30 cellular contexts compared by ENCODE assay signal in the genomic region with DNA sequence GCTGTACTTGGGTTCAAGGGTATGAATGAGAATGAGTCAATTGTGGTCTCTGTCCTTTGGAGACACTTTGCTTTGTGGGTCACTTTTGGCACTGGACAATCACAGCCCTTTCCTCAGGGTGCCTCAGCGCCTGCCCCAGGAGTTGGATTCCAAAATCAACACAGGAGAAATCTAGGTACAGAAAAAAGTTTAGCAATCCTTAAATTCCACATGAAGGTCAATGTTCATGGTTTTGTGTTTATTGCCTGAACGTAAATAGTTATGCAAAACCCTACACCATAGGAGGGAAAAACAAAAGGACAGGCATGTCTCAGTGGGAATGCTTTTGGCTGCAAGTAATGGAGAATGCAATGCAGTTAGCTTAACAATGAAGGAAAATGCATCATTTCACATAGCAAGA. TPM values are rescaled to one million over a fixed set of nuclear protein-coding genes. Genes with fewer than 3 reads are reported as not detected.
A peak's percentile ranks its signal among the peaks of the same experiment; 100 is the strongest.
DNase-seq lines count a peak whose midpoint lies in the region; ATAC-seq, FAIRE-seq and TF ChIP-seq lines count a peak whose summit lies in the region.
"Had no signal": no experiment of that assay in that cellular context is flagged by ENCODE, and none has a peak within 500 bp of the region (broad histone marks: within the 10 kb centered on the region; RNA-seq: fewer than 3 reads in every experiment).

No MANE protein-coding gene starts in this region.

- H3K9me3 Mint-ChIP-seq in activated CD8-positive, alpha-beta memory T cell treated with anti-CD3 and anti-CD28 coated beads, Interleukin-2, amount 10 ng/mL, durations not matched to agents 7 days and 5 days (ENCODE audit: low read depth), result no peaks in the 10 kb centered on the region
- H3K9me3 Mint-ChIP-seq in chondrocyte (ENCODE audit: low read depth), result no peaks in the 10 kb centered on the region
- H3K9me3 Mint-ChIP-seq in HFFc6, result no peaks in the 10 kb centered on the region

- in situ Hi-C loops in HepG2 (cut with HindIII; ENCODE audit: extremely low pct_ligation_motif_present, low pct_unique_long_range_greater_than_20kb), result no loop called here

- H3K27ac Mint-ChIP-seq in activated CD8-positive, alpha-beta memory T cell treated with anti-CD3 and anti-CD28 coated beads, Interleukin-2, amount 10 ng/mL, durations not matched to agents 7 days and 5 days, result no peak overlapping the region
- H3K27ac Mint-ChIP-seq in chondrocyte (ENCODE audit: unreplicated experiment), result no peak overlapping the region
- no peak overlapping the region for H3K27ac Mint-ChIP-seq in HFFc6
- H3K27ac Mint-ChIP-seq: CD8-positive, alpha-beta memory T cell had no signal

- H3K27me3 Mint-ChIP-seq in activated CD8-positive, alpha-beta memory T cell treated with anti-CD3 and anti-CD28 coated beads, Interleukin-2, amount 10 ng/mL, durations not matched to agents 7 days and 5 days, result peaks cover 58% of the 10 kb centered on the region
- H3K27me3 Mint-ChIP-seq in chondrocyte (ENCODE audit: low read depth), result peaks cover 47% of the 10 kb centered on the region
- peaks cover 51% of the 10 kb centered on the region for H3K27me3 Mint-ChIP-seq in HFFc6 (ENCODE audit: insufficient read depth)

- H4K20me1 ChIP-seq in HepG2 (ENCODE audit: insufficient read depth, low read length), result no peaks in the 10 kb centered on the region

- H3K36me3 ChIP-seq in HepG2 (replicated peaks in 1 of 2; ENCODE audit: control insufficient read depth in 1 of 2, insufficient read depth in 2 of 2, low read length in 2 of 2), result no peaks in the 10 kb centered on the region
- no peaks in the 10 kb centered on the region for H3K36me3 ChIP-seq in small intestine (ENCODE audit: control insufficient read depth in 2 of 2, insufficient read depth in 2 of 2, low read length in 2 of 2)
- H3K36me3 ChIP-seq: BE2C, HAP-1, SJSA1 had no signal

- DNase-seq in activated CD8-positive, alpha-beta memory T cell treated with anti-CD3 and anti-CD28 coated beads, Interleukin-2, amount 50 U/mL, for 48 hours, result peak; percentile 7
- DNase-seq in activated CD8-positive, alpha-beta memory T cell treated with anti-CD3 and anti-CD28 coated beads, Interleukin-2, amount 10 ng/mL, durations not matched to agents 7 days and 5 days, result no peak
- peak; percentile 2 for DNase-seq in chondrocyte (ENCODE audit: low spot score)
- peak; percentile 33 for DNase-seq in HepG2 (ENCODE audit: low spot score)
- DNase-seq in small intestine, result no peak
- no peak for DNase-seq in SIG-M5 (lab: John Stamatoyannopoulos, UW)
- no peak for DNase-seq in RKO (ENCODE audit: low spot score)
- DNase-seq in HFFc6, result no peak
- DNase-seq: BE2C; CD8-positive, alpha-beta memory T cell; DMS 273 treated with DMSO at 0.1 percent for 48 hours; DMS79; EL; GDM1; Kasumi-1; NCI-H1092 treated with DMSO at 0.1 percent for 48 hours; NCI-H1436; NCI-H187; NCI-H524; NCI-H748 treated with DMSO at 0.1 percent for 48 hours had no signal

- H3K4me3 Mint-ChIP-seq in activated CD8-positive, alpha-beta memory T cell treated with anti-CD3 and anti-CD28 coated beads, Interleukin-2, amount 10 ng/mL, durations not matched to agents 7 days and 5 days, result no peak overlapping the region
- no peak overlapping the region for H3K4me3 Mint-ChIP-seq in chondrocyte (ENCODE audit: unreplicated experiment)
- no peak overlapping the region for H3K4me3 Mint-ChIP-seq in HFFc6
- H3K4me3 Mint-ChIP-seq: CD14-positive monocyte; CD8-positive, alpha-beta memory T cell had no signal

- no peaks in the 10 kb centered on the region for H3K9me3 ChIP-seq in HepG2 (ENCODE audit: low read length)
- H3K9me3 ChIP-seq in small intestine (ENCODE audit: control insufficient read depth, low read depth), result no peaks in the 10 kb centered on the region
- H3K9me3 ChIP-seq: BE2C, HAP-1, SJSA1 had no signal

- no peaks in the 10 kb centered on the region for H3K79me2 ChIP-seq in HepG2 (ENCODE audit: insufficient read depth, low read length)

- H3K4me1 Mint-ChIP-seq in activated CD8-positive, alpha-beta memory T cell treated with anti-CD3 and anti-CD28 coated beads, Interleukin-2, amount 10 ng/mL, durations not matched to agents 7 days and 5 days, result no peaks in the 10 kb centered on the region
- H3K4me1 Mint-ChIP-seq in chondrocyte (ENCODE audit: low read depth) (no peaks in the 10 kb centered on the region), HFFc6 (ENCODE audit: low read depth) (peaks cover 8% of the 10 kb centered on the region; the same call in 1 of the 2 replicates)
- H3K4me1 Mint-ChIP-seq: CD8-positive, alpha-beta memory T cell had no signal

- TF ChIP-seq CTCF in chondrocyte (IDR thresholded peaks at IDR 0.05) (no peak), HepG2 (CRISPR knock-in tag; IDR thresholded peaks at IDR 0.05) (no peak), HFFc6 (IDR thresholded peaks at IDR 0.05) (no peak)

- TF ChIP-seq EP300 in HepG2 (IDR thresholded peaks at IDR 0.05; ENCODE audit: low read depth in 2 of 2, low read length in 2 of 2), result no peak
- TF ChIP-seq EP300 in HepG2 (CRISPR knock-in tag; IDR thresholded peaks at IDR 0.05; ENCODE audit: borderline replicate concordance), result no peak

- no peak overlapping the region for H2AFZ ChIP-seq in HepG2 (ENCODE audit: low read length)

- TF ChIP-seq RAD21 in HepG2 (CRISPR knock-in tag; IDR thresholded peaks at IDR 0.05), result no peak

- no peak for ATAC-seq in activated CD8-positive, alpha-beta memory T cell treated with anti-CD3 and anti-CD28 coated beads, Interleukin-2, amount 10 ng/mL, durations not matched to agents 7 days and 5 days
- no peak for ATAC-seq in HepG2
- ATAC-seq: K562 had no signal

- H3K4me2 ChIP-seq in HepG2 (ENCODE audit: low read depth, low read length), result no peak overlapping the region

- H3K27ac ChIP-seq in HepG2 (ENCODE audit: extremely low read length, insufficient read depth, low read length) (no peak overlapping the region), small intestine (ENCODE audit: low read depth in 1 of 2, low read length in 1 of 2) (no peak overlapping the region)
- H3K27ac ChIP-seq: 22Rv1, HL-60, SJSA1 had no signal

- intact Hi-C loops in HepG2 (cut with micrococcal nuclease; ENCODE audit: unreplicated experiment), result no loop called here

- no TSS peak for BruUV-seq in HepG2 (replicated peaks; lab: Mats Ljungman, UMichigan)

- TF ChIP-seq POLR2A in HepG2 (IDR thresholded peaks at IDR 0.05; ENCODE audit: insufficient read depth in 1 of 2, low read depth in 2 of 2, low read length in 2 of 2), result no peak

- H3K27me3 ChIP-seq in HepG2 (ENCODE audit: control insufficient read depth in 1 of 2, insufficient read depth in 2 of 2, low read length in 2 of 2) (peaks cover 0 to 21% of the 10 kb centered on the region in 2 experiments; a peak in 3 of 5 replicates), small intestine (ENCODE audit: control insufficient read depth in 2 of 2, insufficient read depth in 2 of 2, low read length in 2 of 2) (peaks cover under 1 to 1% of the 10 kb centered on the region in 2 donors)
- H3K27me3 ChIP-seq: BE2C had no signal

- H3K4me3 ChIP-seq in HepG2 (replicated peaks in 1 of 3; ENCODE audit: insufficient read depth in 1 of 3, low read depth in 2 of 3, low read length in 3 of 3) (no peak overlapping the region), small intestine (ENCODE audit: low read depth in 1 of 2, low read length in 2 of 2) (no peak overlapping the region)
- H3K4me3 ChIP-seq: HAP-1, K562, SJSA1 had no signal

- peaks cover 30% of the 10 kb centered on the region for H3K4me1 ChIP-seq in HepG2 (ENCODE audit: insufficient read depth, low read length)
- no peaks in the 10 kb centered on the region for H3K4me1 ChIP-seq in small intestine (ENCODE audit: control insufficient read depth in 2 of 2, insufficient read depth in 1 of 2, low read depth in 1 of 2, low read length in 1 of 2)
- H3K4me1 ChIP-seq: HAP-1 had no signal

- FAIRE-seq in HepG2 (lab: Jason Lieb, UNC) (no peak), small intestine (lab: Jason Lieb, UNC) (no peak)
- FAIRE-seq: GM12891, GM19239, K562, RCC 7860 had no signal

- CTCF ChIA-PET in activated CD8-positive, alpha-beta memory T cell treated with anti-CD3 and anti-CD28 coated beads, Interleukin-2, amount 10 ng/mL, durations not matched to agents 7 days and 5 days (lab: Charles Lee), result no interaction called here
- CTCF ChIA-PET in HepG2 (lab: Yijun Ruan, JAX; ENCODE audit: low intra/inter-chr PET ratio, low total read pairs), result no interaction called here

- POLR2A ChIA-PET in HepG2 (lab: Yijun Ruan, JAX), result no interaction called here

- WGBS in HepG2 (ENCODE audit: low lambda C conversion rate), result 0% methylated on average over 2 of the region's 2 CpGs
- WGBS in small intestine, 3 donors, result 44 to 74% (median 50%) methylated on average over 2 of the region's 2 CpGs

- no peak overlapping the region for H3K9ac ChIP-seq in HepG2 (ENCODE audit: insufficient read depth, low read depth, low read length)

- no peaks in the 10 kb centered on the region for H3K36me3 Mint-ChIP-seq in activated CD8-positive, alpha-beta memory T cell treated with anti-CD3 and anti-CD28 coated beads, Interleukin-2, amount 10 ng/mL, durations not matched to agents 7 days and 5 days
- H3K36me3 Mint-ChIP-seq in chondrocyte (ENCODE audit: low read depth) (no peaks in the 10 kb centered on the region), HFFc6 (ENCODE audit: low read depth) (no peaks in the 10 kb centered on the region)
- H3K36me3 Mint-ChIP-seq: CD14-positive monocyte; CD8-positive, alpha-beta memory T cell had no signal

RNA-seq across cellular contexts. Expression of gene HMCN2, which starts 6.6 kb away (rescaled TPM):
- total RNA-seq in activated CD8-positive, alpha-beta memory T cell treated with anti-CD3 and anti-CD28 coated beads, Interleukin-2, amount 10 ng/mL, durations not matched to agents 7 days and 5 days, result not detected
- 0.05 to 0.36 TPM (median 0.10 TPM) in 3 replicates for total RNA-seq in chondrocyte
- total RNA-seq in HepG2 (2016; rRNA removed; fragmentation: Illumina TruSeq; extraction: Trizol), result 0.09 TPM in 1 of 2 replicates, not detected in the other
- 0.09 TPM in 1 of 2 replicates, not detected in the other for total RNA-seq in HepG2 (2016; cell fraction: cytosol; rRNA removed; fragmentation: Illumina TruSeq; extraction: Trizol; ENCODE audit: low read depth)
- 0.02 TPM in 1 of 2 replicates, not detected in the other for total RNA-seq in HepG2 (2016; cell fraction: insoluble cytoplasmic fraction; rRNA removed; fragmentation: Illumina TruSeq; extraction: Trizol)
- not detected in 2 replicates for total RNA-seq in HepG2 (2016; cell fraction: membrane; rRNA removed; fragmentation: Illumina TruSeq; extraction: Trizol)
- total RNA-seq in HepG2 (2016; cell fraction: nucleus; rRNA removed; fragmentation: Illumina TruSeq; extraction: Trizol), result not detected in 2 replicates
- polyA plus RNA-seq in HepG2 (2011; rRNA removed), result 0.09 TPM in 1 of 2 replicates, not detected in the other
- polyA plus RNA-seq in HepG2 (2011; cell fraction: cytosol; rRNA removed), result 0.01 TPM in 1 of 2 replicates, not detected in the other
- polyA plus RNA-seq in HepG2 (2011; cell fraction: nucleus; rRNA removed), result 0.06 and 0.14 TPM in 2 replicates
- polyA plus RNA-seq in HepG2 (2012), result not detected in 2 replicates
- not detected in 2 replicates for polyA plus RNA-seq in HepG2 (2016; cell fraction: cytosol; fragmentation: Illumina TruSeq; extraction: Trizol; ENCODE audit: low read depth)
- not detected in 2 replicates for polyA plus RNA-seq in HepG2 (2016; cell fraction: insoluble cytoplasmic fraction; fragmentation: Illumina TruSeq; extraction: Trizol; ENCODE audit: low read depth)
- polyA plus RNA-seq in HepG2 (2016; cell fraction: membrane; fragmentation: Illumina TruSeq; extraction: Trizol; ENCODE audit: low read depth), result not detected in 2 replicates
- polyA plus RNA-seq in HepG2 (2016; cell fraction: nucleus; fragmentation: Illumina TruSeq; extraction: Trizol; ENCODE audit: insufficient read depth, low read depth), result not detected in 2 replicates
- polyA minus RNA-seq in HepG2 (2011; rRNA and poly(A)+ RNA removed; ENCODE audit: low replicate concordance), result 0.35 TPM in 1 of 2 replicates, not detected in the other
- polyA minus RNA-seq in HepG2 (2011; cell fraction: cytosol; rRNA and poly(A)+ RNA removed), result not detected in 2 replicates
- not detected in 2 replicates for polyA minus RNA-seq in HepG2 (2011; cell fraction: nucleus; rRNA and poly(A)+ RNA removed)
- polyA plus RNA-seq in small intestine, result 10 to 100 TPM in 1 of 3 donors, 1 to 10 TPM in 1, not detected in 1; 1.1 to 10.6 TPM
- total RNA-seq in HFFc6 (2021; fragmentation: NEBNext Ultra II Directional; extraction: Animal tissue kit (Norgen Biotek cat#: 25700)), result under 1 TPM in 3 of 6 experiments, not detected in 3; under 0.01 to 0.05 (median 0.02) TPM
- total RNA-seq: CD8-positive, alpha-beta memory T cell; K562; M059J had no signal
- polyA plus RNA-seq: CD14-positive monocyte; CD8-positive, alpha-beta memory T cell had no signal

Comparison
In these comparisons a context has a peak if more than half of its experiments do, and no peak if none do; other contexts are left out.
1. DNase-seq: peak in activated CD8-positive, alpha-beta memory T cell treated with anti-CD3 and anti-CD28 coated beads, Interleukin-2, amount 50 U/mL, for 48 hours (single experiment), chondrocyte (single experiment) and HepG2 (single experiment); none in activated CD8-positive, alpha-beta memory T cell treated with anti-CD3 and anti-CD28 coated beads, Interleukin-2, amount 10 ng/mL, durations not matched to agents 7 days and 5 days (single experiment), small intestine (single experiment), SIG-M5 (single experiment), RKO (single experiment) and HFFc6 (single experiment).